8 cellular contexts compared by ENCODE assay signal in genomic region chr12:82686223-82687019, GRCh38. TPM values are rescaled to one million over a fixed set of nuclear protein-coding genes. Genes with fewer than 3 reads are reported as not detected.
A peak's percentile ranks its signal among the peaks of the same experiment; 100 is the strongest.
DNase-seq lines count a peak whose midpoint lies in the region; FAIRE-seq and TF ChIP-seq lines count a peak whose summit lies in the region.

TMTC2 (plus strand) TSS chr12:82686906.

- no peaks in the 10 kb centered on the region for H3K9me2 ChIP-seq in neural cell (ENCODE audit: insufficient read depth, low read length)

- peaks cover 15% of the 10 kb centered on the region for H3K4me1 Mint-ChIP-seq in stimulated activated naive CD8-positive, alpha-beta T cell treated with anti-CD3 and anti-CD28 coated beads, Interleukin-15, Interleukin-2, amounts not matched to agents 100 ng/mL and 50 ng/mL, for 24 hours (ENCODE audit: low read depth)

- H3K9me3 ChIP-seq in neural cell (ENCODE audit: low read length), result no peaks in the 10 kb centered on the region

- H2AFZ ChIP-seq in neural cell (ENCODE audit: low read depth, low read length), result peak within 1 kb of the TSS; percentile 63

- TF ChIP-seq POLR2A in H54 (IDR thresholded peaks at IDR 0.05; ENCODE audit: low read depth, low read length), result peak; percentile 41

- peaks cover 3% of the 10 kb centered on the region for H4K20me1 ChIP-seq in neural cell (ENCODE audit: insufficient read depth)

- TF ChIP-seq RAD21 in neural cell (conservative IDR thresholded peaks at IDR 0.05), result no peak

- H3K4me3 ChIP-seq in LNCaP clone FGC (ENCODE audit: low read depth, low read length), result peak within 1 kb of the TSS; percentile 78
- peak within 1 kb of the TSS; percentile 89 for H3K4me3 ChIP-seq in neural cell (ENCODE audit: low read length)

- peak within 1 kb of the TSS; percentile 83 for H3K9ac ChIP-seq in neural cell (ENCODE audit: low read length)

- no peaks in the 10 kb centered on the region for H3F3A ChIP-seq in neural cell (ENCODE audit: insufficient read depth, low read length, poor library complexity, severe bottlenecking)

- peak within 1 kb of the TSS; percentile 84 for H3K27ac Mint-ChIP-seq in stimulated activated naive CD8-positive, alpha-beta T cell treated with anti-CD3 and anti-CD28 coated beads, Interleukin-15, Interleukin-2, amounts not matched to agents 100 ng/mL and 50 ng/mL, for 24 hours

- no peaks in the 10 kb centered on the region for H3K36me3 Mint-ChIP-seq in stimulated activated naive CD8-positive, alpha-beta T cell treated with anti-CD3 and anti-CD28 coated beads, Interleukin-15, Interleukin-2, amounts not matched to agents 100 ng/mL and 50 ng/mL, for 24 hours (ENCODE audit: low read depth)

- H3K4me2 ChIP-seq in neural cell (ENCODE audit: low read length), result peak within 1 kb of the TSS; percentile 95

- peak; percentile 86 for DNase-seq in EL
- DNase-seq in H54 (ENCODE audit: insufficient read length, low spot score), result peak; percentile 74
- DNase-seq in LNCaP clone FGC (ENCODE audit: low read depth), result peak; percentile 98
- DNase-seq in SHP77 (lab: John Stamatoyannopoulos, UW), result peak; percentile 73 to 75
- DNase-seq in activated gamma-delta T cell (lab: John Stamatoyannopoulos, UW), result peak; percentile 64
- peak; percentile 78 for DNase-seq in fibroblast of the conjunctiva (ENCODE audit: low read depth)

- peak within 1 kb of the TSS; percentile 93 for H3K4me3 Mint-ChIP-seq in stimulated activated naive CD8-positive, alpha-beta T cell treated with anti-CD3 and anti-CD28 coated beads, Interleukin-15, Interleukin-2, amounts not matched to agents 100 ng/mL and 50 ng/mL, for 24 hours

- FAIRE-seq in H54 (lab: Jason Lieb, UNC), result peak; percentile 60

- TF ChIP-seq EP300 in neural cell (conservative IDR thresholded peaks at IDR 0.05; ENCODE audit: poor library complexity, severe bottlenecking), result peak; percentile 9

- peak within 1 kb of the TSS; percentile 79 for H3K27ac ChIP-seq in neural cell (ENCODE audit: low read length)

- no peaks in the 10 kb centered on the region for H3K9me3 Mint-ChIP-seq in stimulated activated naive CD8-positive, alpha-beta T cell treated with anti-CD3 and anti-CD28 coated beads, Interleukin-15, Interleukin-2, amounts not matched to agents 100 ng/mL and 50 ng/mL, for 24 hours

- H3K27me3 ChIP-seq in neural cell (ENCODE audit: insufficient read depth, low read depth, low read length), result no peaks in the 10 kb centered on the region

- H3K36me3 ChIP-seq in neural cell (ENCODE audit: insufficient read depth, low read length), result no peaks in the 10 kb centered on the region

- TF ChIP-seq CTCF in LNCaP clone FGC (IDR thresholded peaks at IDR 0.05; ENCODE audit: control insufficient read depth, extremely low read depth, insufficient read depth) (no peak), neural cell (IDR thresholded peaks at IDR 0.05; ENCODE audit: poor library complexity, severe bottlenecking) (no peak)

- peaks cover 31% of the 10 kb centered on the region for H3K79me2 ChIP-seq in neural cell (replicated peaks; ENCODE audit: insufficient read depth, low read length)

- peaks cover 17% of the 10 kb centered on the region for H3K27me3 Mint-ChIP-seq in stimulated activated naive CD8-positive, alpha-beta T cell treated with anti-CD3 and anti-CD28 coated beads, Interleukin-15, Interleukin-2, amounts not matched to agents 100 ng/mL and 50 ng/mL, for 24 hours

TF ChIP-seq in neural cell, 6 proteins besides CTCF, POLR2A, EP300 and RAD21:
- TF ChIP-seq MXI1 (conservative IDR thresholded peaks at IDR 0.05; ENCODE audit: poor library complexity, severe bottlenecking), result peak; percentile 10
- TF ChIP-seq POLR2AphosphoS5 (IDR thresholded peaks at IDR 0.05), result peak; percentile 55
- TF ChIP-seq, protein P1, sequence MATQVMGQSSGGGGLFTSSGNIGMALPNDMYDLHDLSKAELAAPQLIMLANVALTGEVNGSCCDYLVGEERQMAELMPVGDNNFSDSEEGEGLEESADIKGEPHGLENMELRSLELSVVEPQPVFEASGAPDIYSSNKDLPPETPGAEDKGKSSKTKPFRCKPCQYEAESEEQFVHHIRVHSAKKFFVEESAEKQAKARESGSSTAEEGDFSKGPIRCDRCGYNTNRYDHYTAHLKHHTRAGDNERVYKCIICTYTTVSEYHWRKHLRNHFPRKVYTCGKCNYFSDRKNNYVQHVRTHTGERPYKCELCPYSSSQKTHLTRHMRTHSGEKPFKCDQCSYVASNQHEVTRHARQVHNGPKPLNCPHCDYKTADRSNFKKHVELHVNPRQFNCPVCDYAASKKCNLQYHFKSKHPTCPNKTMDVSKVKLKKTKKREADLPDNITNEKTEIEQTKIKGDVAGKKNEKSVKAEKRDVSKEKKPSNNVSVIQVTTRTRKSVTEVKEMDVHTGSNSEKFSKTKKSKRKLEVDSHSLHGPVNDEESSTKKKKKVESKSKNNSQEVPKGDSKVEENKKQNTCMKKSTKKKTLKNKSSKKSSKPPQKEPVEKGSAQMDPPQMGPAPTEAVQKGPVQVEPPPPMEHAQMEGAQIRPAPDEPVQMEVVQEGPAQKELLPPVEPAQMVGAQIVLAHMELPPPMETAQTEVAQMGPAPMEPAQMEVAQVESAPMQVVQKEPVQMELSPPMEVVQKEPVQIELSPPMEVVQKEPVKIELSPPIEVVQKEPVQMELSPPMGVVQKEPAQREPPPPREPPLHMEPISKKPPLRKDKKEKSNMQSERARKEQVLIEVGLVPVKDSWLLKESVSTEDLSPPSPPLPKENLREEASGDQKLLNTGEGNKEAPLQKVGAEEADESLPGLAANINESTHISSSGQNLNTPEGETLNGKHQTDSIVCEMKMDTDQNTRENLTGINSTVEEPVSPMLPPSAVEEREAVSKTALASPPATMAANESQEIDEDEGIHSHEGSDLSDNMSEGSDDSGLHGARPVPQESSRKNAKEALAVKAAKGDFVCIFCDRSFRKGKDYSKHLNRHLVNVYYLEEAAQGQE (IDR thresholded peaks at IDR 0.05; ENCODE audit: borderline replicate concordance), result peak; percentile 16
- TF ChIP-seq TAF1 (IDR thresholded peaks at IDR 0.05; ENCODE audit: low read depth), result no peak

RNA-seq across cellular contexts. Expression of gene TMTC2, which starts in this region (rescaled TPM):
- polyA plus RNA-seq in neural cell, result 20.3 and 20.6 TPM in 2 replicates
- polyA minus RNA-seq in neural cell, result 66.5 and 73.4 TPM in 2 replicates

Comparison
In these comparisons a context has a peak if more than half of its experiments do, and no peak if none do; other contexts are left out.
1. Peak in every context shown above with its lines: DNase-seq, H3K4me3 ChIP-seq and H3K27ac ChIP-seq.